ENCODE assay signal across 24 cellular contexts in the genomic region with DNA sequence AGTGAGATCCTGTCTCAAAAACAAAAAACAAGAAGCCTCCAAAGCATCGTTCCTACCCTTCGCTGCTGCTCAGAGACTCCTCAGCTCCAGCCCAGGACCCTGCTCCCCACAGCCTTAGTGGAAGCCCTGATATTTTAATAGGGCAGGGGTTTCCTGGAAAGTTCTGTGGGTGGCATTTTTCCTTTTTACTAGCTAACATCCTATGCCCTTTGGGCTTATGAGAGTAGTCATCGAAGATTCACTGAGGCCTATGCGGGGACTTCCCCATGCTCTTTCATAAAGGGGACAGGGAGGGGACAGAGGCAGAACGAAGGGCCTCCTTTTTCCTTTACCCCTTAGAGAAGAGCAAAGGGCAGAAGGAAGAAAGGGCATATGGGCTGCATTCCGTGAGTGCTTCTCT. TPM values are rescaled to one million over a fixed set of nuclear protein-coding genes. Genes with fewer than 3 reads are reported as not detected.
DNase-seq lines count a peak whose midpoint lies in the region; ATAC-seq, FAIRE-seq and TF ChIP-seq lines count a peak whose summit lies in the region.
"Had no signal": no experiment of that assay in that cellular context is flagged by ENCODE, and none has a peak within 500 bp of the region (broad histone marks: within the 10 kb centered on the region; RNA-seq: fewer than 3 reads in every experiment).

No MANE protein-coding gene starts in this region.

- POLR2A ChIA-PET in activated naive CD8-positive, alpha-beta T cell treated with anti-CD3 and anti-CD28 coated beads, Interleukin-2, amount 10 ng/mL, durations not matched to agents 7 days and 5 days (lab: Charles Lee), result interaction anchor here (0.6 to 2.7 kb wide), 4 partner anchors 28 to 70 kb away, joined by 3 to 16 read pairs (median 3); partner anchors contain the start of genes CDCA3 and MLF2

- TF ChIP-seq CTCF in GM23338 (conservative IDR thresholded peaks at IDR 0.05; ENCODE audit: low read depth in 2 of 2) (no peak), foreskin fibroblast (IDR thresholded peaks at IDR 0.05; ENCODE audit: low read depth, low read length) (no peak), thyroid gland (IDR thresholded peaks at IDR 0.05) (no peak)

- TF ChIP-seq POLR2A in thyroid gland (IDR thresholded peaks at IDR 0.05), result no peak

- no peaks in the 10 kb centered on the region for H3K9me2 ChIP-seq in GM23338 (ENCODE audit: insufficient read depth)

- no peak overlapping the region for H3K4me3 ChIP-seq in GM23338
- H3K4me3 ChIP-seq in foreskin fibroblast (ENCODE audit: low read depth in 1 of 2, low read length in 2 of 2), result no peak overlapping the region
- no peak overlapping the region for H3K4me3 ChIP-seq in thyroid gland (replicated peaks in 1 of 3)
- H3K4me3 ChIP-seq: PC-9, psoas muscle, SK-N-MC, smooth muscle cell had no signal

- H3K9me3 ChIP-seq in thyroid gland, result no peaks in the 10 kb centered on the region
- H3K9me3 ChIP-seq: psoas muscle had no signal

- no peaks in the 10 kb centered on the region for H4K20me1 ChIP-seq in GM23338 (replicated peaks; ENCODE audit: insufficient read depth)

- peaks cover 53% of the 10 kb centered on the region for H3K4me1 Mint-ChIP-seq in activated CD8-positive, alpha-beta memory T cell treated with anti-CD3 and anti-CD28 coated beads, Interleukin-2, amount 10 ng/mL, durations not matched to agents 7 days and 5 days
- peaks cover 30% of the 10 kb centered on the region for H3K4me1 Mint-ChIP-seq in GM23338
- peaks cover 27% of the 10 kb centered on the region for H3K4me1 Mint-ChIP-seq in activated naive CD8-positive, alpha-beta T cell treated with anti-CD3 and anti-CD28 coated beads, Interleukin-2, amount 10 ng/mL, durations not matched to agents 7 days and 5 days
- peaks cover 71% of the 10 kb centered on the region for H3K4me1 Mint-ChIP-seq in stimulated activated effector memory CD8-positive, alpha-beta T cell treated with anti-CD3 and anti-CD28 coated beads, Interleukin-12 subunit alpha, Interleukin-12 subunit beta, amount 100 ng/mL, for 72 hours

- H3K27ac ChIP-seq in GM23338 (ENCODE audit: low read depth) (no peak overlapping the region), thyroid gland (no peak overlapping the region)
- H3K27ac ChIP-seq: brain microvascular endothelial cell, PC-9, psoas muscle, SK-N-MC had no signal

- peaks cover 5% of the 10 kb centered on the region; the same call in 1 of the 2 replicates for H3F3A ChIP-seq in GM23338 (replicated peaks; ENCODE audit: low read depth)

- no peaks in the 10 kb centered on the region for H3K27me3 Mint-ChIP-seq in activated CD8-positive, alpha-beta memory T cell treated with anti-CD3 and anti-CD28 coated beads, Interleukin-2, amount 10 ng/mL, durations not matched to agents 7 days and 5 days
- peaks cover 34% of the 10 kb centered on the region for H3K27me3 Mint-ChIP-seq in GM23338 (ENCODE audit: insufficient read depth, low read depth, poor library complexity)
- no peaks in the 10 kb centered on the region for H3K27me3 Mint-ChIP-seq in activated naive CD8-positive, alpha-beta T cell treated with anti-CD3 and anti-CD28 coated beads, Interleukin-2, amount 10 ng/mL, durations not matched to agents 7 days and 5 days
- H3K27me3 Mint-ChIP-seq: activated naive CD8-positive, alpha-beta T cell had no signal

- H3K4me2 ChIP-seq in GM23338, result no peak overlapping the region
- H3K4me2 ChIP-seq: PC-9, smooth muscle cell had no signal

- H3K9me3 Mint-ChIP-seq in activated CD8-positive, alpha-beta memory T cell treated with anti-CD3 and anti-CD28 coated beads, Interleukin-2, amount 10 ng/mL, durations not matched to agents 7 days and 5 days (ENCODE audit: low read depth), result no peaks in the 10 kb centered on the region
- no peaks in the 10 kb centered on the region for H3K9me3 Mint-ChIP-seq in GM23338
- no peaks in the 10 kb centered on the region for H3K9me3 Mint-ChIP-seq in activated naive CD8-positive, alpha-beta T cell treated with anti-CD3 and anti-CD28 coated beads, Interleukin-2, amount 10 ng/mL, durations not matched to agents 7 days and 5 days
- no peaks in the 10 kb centered on the region for H3K9me3 Mint-ChIP-seq in stimulated activated effector memory CD8-positive, alpha-beta T cell treated with anti-CD3 and anti-CD28 coated beads, Interleukin-12 subunit alpha, Interleukin-12 subunit beta, amount 100 ng/mL, for 72 hours
- H3K9me3 Mint-ChIP-seq: nephron had no signal

- peak overlapping the region; percentile 64 for H3K27ac Mint-ChIP-seq in activated CD8-positive, alpha-beta memory T cell treated with anti-CD3 and anti-CD28 coated beads, Interleukin-2, amount 10 ng/mL, durations not matched to agents 7 days and 5 days
- H3K27ac Mint-ChIP-seq in GM23338, result no peak overlapping the region
- peak overlapping the region; percentile 32 for H3K27ac Mint-ChIP-seq in activated naive CD8-positive, alpha-beta T cell treated with anti-CD3 and anti-CD28 coated beads, Interleukin-2, amount 10 ng/mL, durations not matched to agents 7 days and 5 days
- H3K27ac Mint-ChIP-seq in stimulated activated effector memory CD8-positive, alpha-beta T cell treated with anti-CD3 and anti-CD28 coated beads, Interleukin-12 subunit alpha, Interleukin-12 subunit beta, amount 100 ng/mL, for 72 hours, result peak overlapping the region; percentile 94
- H3K27ac Mint-ChIP-seq: activated naive CD8-positive, alpha-beta T cell had no signal

- peaks cover 6% of the 10 kb centered on the region; the same call in 1 of the 2 replicates for H3K4me1 ChIP-seq in GM23338 (ENCODE audit: insufficient read depth)
- H3K4me1 ChIP-seq in thyroid gland, result peaks cover 6 to 7% of the 10 kb centered on the region in 2 donors

- H3K27me3 ChIP-seq in GM23338 (ENCODE audit: insufficient read depth) (peaks cover 31% of the 10 kb centered on the region), thyroid gland (no peaks in the 10 kb centered on the region)
- H3K27me3 ChIP-seq: brain microvascular endothelial cell had no signal

- intact Hi-C loops in thyroid gland (cut with DNase I), result loop anchor here (5.0 kb wide), 1 partner anchor 48 kb away; no protein-coding TSS in a partner anchor

- H3K79me2 ChIP-seq in GM23338 (replicated peaks; ENCODE audit: insufficient read depth), result no peaks in the 10 kb centered on the region

- ATAC-seq in activated CD8-positive, alpha-beta memory T cell treated with anti-CD3 and anti-CD28 coated beads, Interleukin-2, amount 10 ng/mL, durations not matched to agents 7 days and 5 days, result no peak
- no peak for ATAC-seq in GM23338
- ATAC-seq in activated naive CD8-positive, alpha-beta T cell treated with anti-CD3 and anti-CD28 coated beads, Interleukin-2, amount 10 ng/mL, durations not matched to agents 7 days and 5 days (ENCODE audit: low read depth), result no peak
- ATAC-seq in stimulated activated effector memory CD8-positive, alpha-beta T cell treated with anti-CD3 and anti-CD28 coated beads, Interleukin-12 subunit alpha, Interleukin-12 subunit beta, amount 100 ng/mL, for 72 hours, result peak; percentile 73
- ATAC-seq: psoas muscle had no signal

- H3K36me3 ChIP-seq in GM23338 (ENCODE audit: insufficient read depth) (no peaks in the 10 kb centered on the region), thyroid gland (no peaks in the 10 kb centered on the region)
- H3K36me3 ChIP-seq: brain microvascular endothelial cell had no signal

- peaks cover 30% of the 10 kb centered on the region for H3K36me3 Mint-ChIP-seq in activated CD8-positive, alpha-beta memory T cell treated with anti-CD3 and anti-CD28 coated beads, Interleukin-2, amount 10 ng/mL, durations not matched to agents 7 days and 5 days
- peaks cover 3% of the 10 kb centered on the region; the same call in 2 of the 3 replicates for H3K36me3 Mint-ChIP-seq in GM23338 (ENCODE audit: low read depth)
- peaks cover 14% of the 10 kb centered on the region for H3K36me3 Mint-ChIP-seq in activated naive CD8-positive, alpha-beta T cell treated with anti-CD3 and anti-CD28 coated beads, Interleukin-2, amount 10 ng/mL, durations not matched to agents 7 days and 5 days
- peaks cover 44% of the 10 kb centered on the region for H3K36me3 Mint-ChIP-seq in stimulated activated effector memory CD8-positive, alpha-beta T cell treated with anti-CD3 and anti-CD28 coated beads, Interleukin-12 subunit alpha, Interleukin-12 subunit beta, amount 100 ng/mL, for 72 hours
- H3K36me3 Mint-ChIP-seq: activated naive CD8-positive, alpha-beta T cell had no signal

- no peak for DNase-seq in activated CD8-positive, alpha-beta memory T cell treated with anti-CD3 and anti-CD28 coated beads, Interleukin-2, amount 10 ng/mL, durations not matched to agents 7 days and 5 days
- DNase-seq in activated CD8-positive, alpha-beta memory T cell treated with anti-CD3 and anti-CD28 coated beads, Interleukin-2, amount 50 U/mL, for 4 hours, result no peak
- DNase-seq in GM23338 (ENCODE audit: low spot score) (no peak), RCC 7860 (ENCODE audit: low spot score) (no peak), foreskin fibroblast (no peak), thyroid gland (no peak)
- no peak for DNase-seq in activated naive CD8-positive, alpha-beta T cell treated with anti-CD3 and anti-CD28 coated beads, Interleukin-2, amount 10 ng/mL, durations not matched to agents 7 days and 5 days
- DNase-seq in stimulated activated effector memory CD8-positive, alpha-beta T cell treated with anti-CD3 and anti-CD28 coated beads, Interleukin-12 subunit alpha, Interleukin-12 subunit beta, amount 100 ng/mL, for 72 hours (ENCODE audit: low spot score in 2 of 2), result no peak
- DNase-seq: brain microvascular endothelial cell, cortex of kidney, kidney, mesenchymal stem cell, NCI-H1417, NCI-H2171 treated with DMSO at 0.1 percent for 48 hours, NCI-H748 treated with DMSO at 0.1 percent for 48 hours, PC-9, psoas muscle, trophoblast cell had no signal

- CTCF ChIA-PET in activated CD8-positive, alpha-beta memory T cell treated with anti-CD3 and anti-CD28 coated beads, Interleukin-2, amount 10 ng/mL, durations not matched to agents 7 days and 5 days (lab: Charles Lee), result interaction anchor here (0.9 to 12.3 kb wide), 12 partner anchors 12 to 243 kb away, joined by 3 to 117 read pairs (median 6); partner anchors contain the start of genes COPS7A, MLF2, P3H3 and PTMS

- 0 out of 2 replicates have a peak overlapping the region, but pooled peaks have one; percentile 10 for H2AFZ ChIP-seq in GM23338
- H2AFZ ChIP-seq: PC-9 had no signal

- H3K4me3 Mint-ChIP-seq in activated CD8-positive, alpha-beta memory T cell treated with anti-CD3 and anti-CD28 coated beads, Interleukin-2, amount 10 ng/mL, durations not matched to agents 7 days and 5 days, result no peak overlapping the region
- H3K4me3 Mint-ChIP-seq in GM23338, result no peak overlapping the region
- H3K4me3 Mint-ChIP-seq in activated naive CD8-positive, alpha-beta T cell treated with anti-CD3 and anti-CD28 coated beads, Interleukin-2, amount 10 ng/mL, durations not matched to agents 7 days and 5 days, result no peak overlapping the region
- H3K4me3 Mint-ChIP-seq in stimulated activated effector memory CD8-positive, alpha-beta T cell treated with anti-CD3 and anti-CD28 coated beads, Interleukin-12 subunit alpha, Interleukin-12 subunit beta, amount 100 ng/mL, for 72 hours, result peak overlapping the region; percentile 88
- H3K4me3 Mint-ChIP-seq: activated naive CD8-positive, alpha-beta T cell; nephron had no signal

- WGBS in thyroid gland, 2 donors, result 86 to 93% methylated on average over 6 of the region's 6 CpGs

- FAIRE-seq in RCC 7860 (lab: Jason Lieb, UNC), result no peak
- FAIRE-seq: endothelial cell of umbilical vein, GM18507, kidney had no signal

RNA-seq across cellular contexts. Expression of gene LAG3, which starts 8.3 kb away (rescaled TPM):
- total RNA-seq in activated CD8-positive, alpha-beta memory T cell treated with anti-CD3 and anti-CD28 coated beads, Interleukin-2, amount 10 ng/mL, durations not matched to agents 7 days and 5 days, result 100 to 1,000 TPM; 320 to 420 TPM
- total RNA-seq in GM23338 (2014; rRNA removed; shearing (Covaris generic)), result 1.0 and 4.7 TPM in 2 replicates
- 3.7 and 3.9 TPM in 2 replicates for polyA plus RNA-seq in GM23338 (2016; fragmentation: Nextera tagmentation; extraction: Ambion mirVana)
- total RNA-seq in activated naive CD8-positive, alpha-beta T cell treated with anti-CD3 and anti-CD28 coated beads, Interleukin-2, amount 10 ng/mL, durations not matched to agents 7 days and 5 days, result 10 to 100 TPM; 46.6 to 52.1 TPM
- under 1 TPM in 1 of 4 donors, not detected in 3; 0.13 TPM for total RNA-seq in thyroid gland

RNA-seq across cellular contexts. Expression of gene CD4, which starts 8.8 kb away (rescaled TPM):
- total RNA-seq in activated CD8-positive, alpha-beta memory T cell treated with anti-CD3 and anti-CD28 coated beads, Interleukin-2, amount 10 ng/mL, durations not matched to agents 7 days and 5 days, result 1 to 10 TPM in 1 of 2 experiments, under 1 TPM in 1; 0.82 to 1.8 TPM
- total RNA-seq in GM23338 (2014; rRNA removed; shearing (Covaris generic)), result 1.5 and 2.2 TPM in 2 replicates
- 2.0 and 2.1 TPM in 2 replicates for polyA plus RNA-seq in GM23338 (2016; fragmentation: Nextera tagmentation; extraction: Ambion mirVana)
- total RNA-seq in activated naive CD8-positive, alpha-beta T cell treated with anti-CD3 and anti-CD28 coated beads, Interleukin-2, amount 10 ng/mL, durations not matched to agents 7 days and 5 days, result 1 to 10 TPM; 2.6 to 3.0 TPM
- 1 to 10 TPM; 3.5 to 8.1 (median 3.9) TPM for total RNA-seq in thyroid gland
- total RNA-seq: endothelial cell of umbilical vein had no signal
- polyA plus RNA-seq: endothelial cell of umbilical vein had no signal

RNA-seq across cellular contexts. Expression of gene PTMS, which starts 14.4 kb away (rescaled TPM):
- total RNA-seq in activated CD8-positive, alpha-beta memory T cell treated with anti-CD3 and anti-CD28 coated beads, Interleukin-2, amount 10 ng/mL, durations not matched to agents 7 days and 5 days, result 100 to 1,000 TPM; 131 to 142 TPM
- total RNA-seq in GM23338 (2014; rRNA removed; shearing (Covaris generic)), result 82.4 and 111 TPM in 2 replicates
- polyA plus RNA-seq in GM23338 (2016; fragmentation: Nextera tagmentation; extraction: Ambion mirVana), result 238 and 270 TPM in 2 replicates
- total RNA-seq in activated naive CD8-positive, alpha-beta T cell treated with anti-CD3 and anti-CD28 coated beads, Interleukin-2, amount 10 ng/mL, durations not matched to agents 7 days and 5 days, result 10 to 100 TPM; 36.2 to 43.5 TPM
- 100 to 1,000 TPM in 2 of 4 donors, 10 to 100 TPM in 2; 60.0 to 186 (median 103) TPM for total RNA-seq in thyroid gland

RNA-seq across cellular contexts. Expression of gene MLF2, which starts 27.6 kb away (rescaled TPM):
- 100 to 1,000 TPM; 102 to 113 TPM for total RNA-seq in activated CD8-positive, alpha-beta memory T cell treated with anti-CD3 and anti-CD28 coated beads, Interleukin-2, amount 10 ng/mL, durations not matched to agents 7 days and 5 days
- total RNA-seq in GM23338 (2014; rRNA removed; shearing (Covaris generic)), result 289 and 292 TPM in 2 replicates
- 280 and 283 TPM in 2 replicates for polyA plus RNA-seq in GM23338 (2016; fragmentation: Nextera tagmentation; extraction: Ambion mirVana)
- 100 to 1,000 TPM; 108 to 118 TPM for total RNA-seq in activated naive CD8-positive, alpha-beta T cell treated with anti-CD3 and anti-CD28 coated beads, Interleukin-2, amount 10 ng/mL, durations not matched to agents 7 days and 5 days
- 100 to 1,000 TPM; 110 to 253 (median 196) TPM for total RNA-seq in thyroid gland

RNA-seq across cellular contexts. Expression of gene GPR162, which starts 41.0 kb away (rescaled TPM):
- under 1 TPM in 1 of 2 experiments, not detected in 1; 0.82 TPM for total RNA-seq in activated CD8-positive, alpha-beta memory T cell treated with anti-CD3 and anti-CD28 coated beads, Interleukin-2, amount 10 ng/mL, durations not matched to agents 7 days and 5 days
- total RNA-seq in GM23338 (2014; rRNA removed; shearing (Covaris generic)), result 3.0 and 5.0 TPM in 2 replicates
- 4.7 and 5.0 TPM in 2 replicates for polyA plus RNA-seq in GM23338 (2016; fragmentation: Nextera tagmentation; extraction: Ambion mirVana)
- under 1 TPM; 0.30 to 0.51 TPM for total RNA-seq in activated naive CD8-positive, alpha-beta T cell treated with anti-CD3 and anti-CD28 coated beads, Interleukin-2, amount 10 ng/mL, durations not matched to agents 7 days and 5 days
- 1 to 10 TPM in 1 of 4 donors, under 1 TPM in 3; 0.34 to 1.1 (median 0.56) TPM for total RNA-seq in thyroid gland

Comparison
In these comparisons a context has a peak if more than half of its experiments do, and no peak if none do; other contexts are left out.
1. RNA of gene LAG3, which starts 8.3 kb away (total RNA-seq): 320 to 420 TPM in activated CD8-positive, alpha-beta memory T cell treated with anti-CD3 and anti-CD28 coated beads, Interleukin-2, amount 10 ng/mL, durations not matched to agents 7 days and 5 days; 46.6 to 52.1 TPM in activated naive CD8-positive, alpha-beta T cell treated with anti-CD3 and anti-CD28 coated beads, Interleukin-2, amount 10 ng/mL, durations not matched to agents 7 days and 5 days, 1.0 to 4.7 TPM in GM23338 and 0.13 TPM in thyroid gland; every median in the first group is over 4 times any median in the second.